Comparison of ENCODE assay signal across 1 cellular context in genomic region chr15:55289573-55290360, GRCh38.
TF ChIP-seq lines count a peak whose summit lies in the region.

TSS of gene RAB27A (minus strand) at chr15:55289813. CDS start at chr15:55234934, 54,879 bp downstream.

TF ChIP-seq in GM12878, 131 proteins besides CTCF, POLR2A, EP300 and RAD21 (continued from another document and continues in another):
- peak; percentile 74 for TF ChIP-seq NKRF (conservative IDR thresholded peaks at IDR 0.05)
- no peak for TF ChIP-seq ZSCAN29 (IDR thresholded peaks at IDR 0.05)
- no peak for TF ChIP-seq JUND (IDR thresholded peaks at IDR 0.05; ENCODE audit: low read depth, low read length)
- TF ChIP-seq CREB1 (IDR thresholded peaks at IDR 0.05; ENCODE audit: low read depth) = peak; percentile 5; the same call in 1 of the 2 replicates
- TF ChIP-seq SPI1 (IDR thresholded peaks at IDR 0.05; ENCODE audit: borderline replicate concordance, insufficient read depth, low read depth, low read length) = peak; percentile 26; the same call in 1 of the 2 replicates
- no peak for TF ChIP-seq ZNF217 (IDR thresholded peaks at IDR 0.05)
- TF ChIP-seq NFXL1 (IDR thresholded peaks at IDR 0.05; ENCODE audit: borderline replicate concordance) = no peak
- no peak for TF ChIP-seq E4F1 (IDR thresholded peaks at IDR 0.05; ENCODE audit: borderline replicate concordance, partially characterized antibody)
- no peak for TF ChIP-seq NFIC (IDR thresholded peaks at IDR 0.05; ENCODE audit: low read depth, low read length)
- TF ChIP-seq BHLHE40 (IDR thresholded peaks at IDR 0.05; ENCODE audit: borderline replicate concordance in 1 of 2, low read depth in 2 of 2, low read length in 1 of 2) = peak in 1 of 2 experiments; percentile 30; a peak in 2 of 4 replicates
- no peak for TF ChIP-seq SIN3A (IDR thresholded peaks at IDR 0.05; ENCODE audit: low read depth, low read length)
- peak; percentile 63; the same call in 1 of the 2 replicates for TF ChIP-seq CHD2 (IDR thresholded peaks at IDR 0.05; ENCODE audit: borderline replicate concordance, low read depth, low read length)
- TF ChIP-seq CEBPZ (IDR thresholded peaks at IDR 0.05; ENCODE audit: low read depth, low read length) = no peak
- no peak; the same call in 1 of the 2 replicates for TF ChIP-seq ELK1 (IDR thresholded peaks at IDR 0.05; ENCODE audit: low read depth, low read length)
- no peak for TF ChIP-seq ZBTB4 (CRISPR knock-in tag; IDR thresholded peaks at IDR 0.05)
- TF ChIP-seq MTA2 (IDR thresholded peaks at IDR 0.05; ENCODE audit: low read depth) = no peak
- TF ChIP-seq KLF5 (IDR thresholded peaks at IDR 0.05; ENCODE audit: partially characterized antibody) = no peak
- peak; percentile 51 to 53; a peak in 3 of 4 replicates for TF ChIP-seq IKZF2 (IDR thresholded peaks at IDR 0.05)
- TF ChIP-seq HSF1 (IDR thresholded peaks at IDR 0.05; ENCODE audit: low read depth, low read length) = no peak
- no peak for TF ChIP-seq BRCA1 (IDR thresholded peaks at IDR 0.05; ENCODE audit: low read depth, low read length)
- no peak for TF ChIP-seq ZNF384 (IDR thresholded peaks at IDR 0.05; ENCODE audit: borderline replicate concordance, low read depth, low read length)
- TF ChIP-seq RELA (IDR thresholded peaks at IDR 0.05; ENCODE audit: borderline replicate concordance, partially characterized antibody) = no peak
- peak; percentile 26; the same call in 1 of the 2 replicates for TF ChIP-seq PML (IDR thresholded peaks at IDR 0.05; ENCODE audit: low read length)
- TF ChIP-seq RUNX3 (IDR thresholded peaks at IDR 0.05; ENCODE audit: low read length) = peak; percentile 51; the same call in 1 of the 2 replicates
- TF ChIP-seq MYC (IDR thresholded peaks at IDR 0.05; ENCODE audit: insufficient read depth, insufficient read length, insufficient replicate concordance, low read length, severe bottlenecking) = no peak
- no peak for TF ChIP-seq CUX1 (IDR thresholded peaks at IDR 0.05; ENCODE audit: insufficient replicate concordance, low read depth, low read length)
- no peak for TF ChIP-seq BMI1 (IDR thresholded peaks at IDR 0.05; ENCODE audit: borderline replicate concordance)
- no peak for TF ChIP-seq SIX5 (IDR thresholded peaks at IDR 0.05; ENCODE audit: low read depth, low read length, severe bottlenecking)
- no peak for TF ChIP-seq IRF3 (IDR thresholded peaks at IDR 0.05)
- no peak for TF ChIP-seq MEF2B (IDR thresholded peaks at IDR 0.05; ENCODE audit: partially characterized antibody, poor library complexity, severe bottlenecking)
- no peak for TF ChIP-seq MEF2A (IDR thresholded peaks at IDR 0.05; ENCODE audit: insufficient read depth, low read depth, low read length)
